Comparison of ENCODE assay signal across 12 cellular contexts in genomic region chr2:121185571-121186074, GRCh38.
DNase-seq lines count a peak whose midpoint lies in the region; ATAC-seq and TF ChIP-seq lines count a peak whose summit lies in the region.
"Had no signal": no experiment of that assay in that cellular context is flagged by ENCODE, and none has a peak within 500 bp of the region (broad histone marks: within the 10 kb centered on the region; RNA-seq: fewer than 3 reads in every experiment).

No MANE protein-coding gene starts in this region.

- H3K36me3 ChIP-seq in Panc1 (ENCODE audit: control insufficient read depth, insufficient read depth, low read length), result no peaks in the 10 kb centered on the region
- H3K36me3 ChIP-seq in suprapubic skin, result no peaks in the 10 kb centered on the region
- H3K36me3 ChIP-seq in smooth muscle cell (ENCODE audit: low read depth), result no peaks in the 10 kb centered on the region

- in situ Hi-C loops in Panc1 (cut with HindIII; ENCODE audit: low pct_unique_long_range_greater_than_20kb, low sequenced_read_pairs), result no loop called here
- in situ Hi-C loops in KBM-7 (cut with MboI; ENCODE audit: low pct_unique_long_range_greater_than_20kb, low sequenced_read_pairs), result no loop called here

- H3K4me2 ChIP-seq in smooth muscle cell, result no peak overlapping the region

- no peaks in the 10 kb centered on the region for H3K79me2 ChIP-seq in smooth muscle cell (ENCODE audit: low read depth)

- no peaks in the 10 kb centered on the region for H3F3A ChIP-seq in smooth muscle cell (ENCODE audit: low read depth)

- no peaks in the 10 kb centered on the region for H3K4me1 ChIP-seq in Panc1 (ENCODE audit: control insufficient read depth, insufficient read depth, low read length)
- H3K4me1 ChIP-seq in suprapubic skin, result peaks cover 7% of the 10 kb centered on the region
- H3K4me1 ChIP-seq in smooth muscle cell (ENCODE audit: low read depth), result no peaks in the 10 kb centered on the region

- TF ChIP-seq CTCF in Panc1 (IDR thresholded peaks at IDR 0.05), result no peak
- no peak for TF ChIP-seq CTCF in suprapubic skin (IDR thresholded peaks at IDR 0.05)
- no peak for TF ChIP-seq CTCF in smooth muscle cell (IDR thresholded peaks at IDR 0.05; ENCODE audit: borderline replicate concordance, insufficient read depth, poor library complexity, severe bottlenecking)

- ATAC-seq in Panc1 (peak; percentile 59), left ventricle myocardium superior (peak; percentile 77)
- ATAC-seq: activated naive CD8-positive, alpha-beta T cell treated with anti-CD3 and anti-CD28 coated beads, Interleukin-2, amount 50 U/mL, for 24 hours; naive thymus-derived CD8-positive, alpha-beta T cell had no signal

- no peak overlapping the region for H3K27ac ChIP-seq in Panc1 (ENCODE audit: low read length)
- peak overlapping the region; percentile 73 for H3K27ac ChIP-seq in suprapubic skin
- no peak overlapping the region for H3K27ac ChIP-seq in smooth muscle cell (ENCODE audit: low read depth)

- no peaks in the 10 kb centered on the region for H4K20me1 ChIP-seq in smooth muscle cell (ENCODE audit: low read depth)

- H3K4me3 ChIP-seq in Panc1 (ENCODE audit: low read depth in 2 of 2, low read length in 2 of 2), result no peak overlapping the region
- H3K4me3 ChIP-seq in suprapubic skin, result no peak overlapping the region
- H3K4me3 ChIP-seq in smooth muscle cell, result no peak overlapping the region

- POLR2A ChIA-PET in Panc1 (lab: Charles Lee), result no interaction called here

- CTCF ChIA-PET in Panc1 (lab: Charles Lee), result no interaction called here

- TF ChIP-seq POLR2A in suprapubic skin (IDR thresholded peaks at IDR 0.05), result no peak

- peak; percentile 30 for DNase-seq in NCI-H2171 treated with DMSO at 0.1 percent for 48 hours (lab: John Stamatoyannopoulos, UW)
- no peak for DNase-seq in NCI-H2171 (lab: John Stamatoyannopoulos, UW)
- no peak for DNase-seq in Panc1 (ENCODE audit: low read depth, low spot score)
- DNase-seq in left ventricle myocardium superior, result no peak
- DNase-seq in suprapubic skin (ENCODE audit: low spot score in 2 of 2), result peak in 1 of 2 donors; percentile 79
- DNase-seq in smooth muscle cell (lab: John Stamatoyannopoulos, UW; ENCODE audit: unreplicated experiment), result no peak
- no peak for DNase-seq in central memory CD4-positive, alpha-beta T cell
- no peak for DNase-seq in KBM-7
- DNase-seq: activated CD4-positive, alpha-beta T cell treated with anti-CD3 and anti-CD28 coated beads, Interleukin-2, amount 50 U/mL, for 48 hours; activated naive CD8-positive, alpha-beta T cell treated with anti-CD3 and anti-CD28 coated beads, Interleukin-2, amount 50 U/mL, for 24 hours; foreskin melanocyte; naive thymus-derived CD8-positive, alpha-beta T cell had no signal

- no peak overlapping the region for H3K9ac ChIP-seq in smooth muscle cell (ENCODE audit: low read depth)

- intact Hi-C loops in Panc1 (cut with micrococcal nuclease; ENCODE audit: unreplicated experiment) (no loop called here), left ventricle myocardium superior (cut with micrococcal nuclease) (no loop called here)

- H3K27me3 ChIP-seq in Panc1 (ENCODE audit: control insufficient read depth, insufficient read depth, low read length) (no peaks in the 10 kb centered on the region; the same call in 1 of the 2 replicates), suprapubic skin (no peaks in the 10 kb centered on the region), smooth muscle cell (ENCODE audit: low read depth) (no peaks in the 10 kb centered on the region)

- no peak overlapping the region for H2AFZ ChIP-seq in smooth muscle cell (ENCODE audit: low read depth)

- no peaks in the 10 kb centered on the region for H3K9me3 ChIP-seq in Panc1 (ENCODE audit: control insufficient read depth, insufficient read depth, low read depth, low read length)
- no peaks in the 10 kb centered on the region for H3K9me3 ChIP-seq in suprapubic skin
- no peaks in the 10 kb centered on the region for H3K9me3 ChIP-seq in smooth muscle cell (replicated peaks; ENCODE audit: low read depth)

- no TSS peak for BruUV-seq in Panc1 (replicated peaks; lab: Mats Ljungman, UMichigan)

- WGBS in suprapubic skin, result 88% methylated on average over 4 of the region's 5 CpGs
- 86% methylated on average over 5 of the region's 5 CpGs for WGBS in smooth muscle cell (ENCODE audit: low lambda C conversion rate)

- TF ChIP-seq EP300 in suprapubic skin (IDR thresholded peaks at IDR 0.05), result no peak
